Comparison of ENCODE assay signal across 9 cellular contexts in genomic region chr1:166956872-166957271, GRCh38. TPM values are rescaled to one million over a fixed set of nuclear protein-coding genes. Genes with fewer than 3 reads are reported as not detected.
"Had no signal": no experiment of that assay in that cellular context is flagged by ENCODE, and none has a peak within 500 bp of the region (broad histone marks: within the 10 kb centered on the region; RNA-seq: fewer than 3 reads in every experiment).

No MANE protein-coding gene starts in this region.

- H3K4me3 Mint-ChIP-seq: GM23338, H9 had no signal

- H3K27ac Mint-ChIP-seq: GM23338, H9 had no signal

- H2AFZ ChIP-seq: GM23338 had no signal

- H3K4me2 ChIP-seq: GM23338 had no signal

- H3K9me3 Mint-ChIP-seq: GM23338, H9 had no signal

- H3K4me3 ChIP-seq: GM23338, K562 had no signal

- ATAC-seq: GM23338 had no signal

- DNase-seq: H9, HCEC 1CT, IMR-90, Karpas-422, KG1 had no signal

RNA-seq across cellular contexts. Expression of gene MAEL, which starts 32.2 kb away (rescaled TPM):
- total RNA-seq: H1, H9, HT-29, IMR-90 had no signal
